In the genomic region with DNA sequence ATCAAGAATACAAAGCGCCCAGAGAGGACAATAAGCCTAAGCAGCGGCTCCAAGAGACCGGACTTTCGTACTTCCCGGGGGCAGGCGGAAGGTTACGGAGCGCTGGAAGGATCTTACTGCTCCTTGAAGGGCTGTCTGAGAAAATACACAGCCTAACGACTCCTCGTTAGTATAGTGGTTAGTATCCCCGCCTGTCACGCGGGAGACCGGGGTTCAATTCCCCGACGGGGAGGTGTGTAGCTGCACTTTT, we compare ENCODE assay signal across 8 cellular contexts. TPM values are rescaled to one million over a fixed set of nuclear protein-coding genes. Genes with fewer than 3 reads are reported as not detected.
DNase-seq lines count a peak whose midpoint lies in the region; TF ChIP-seq lines count a peak whose summit lies in the region.

No MANE protein-coding gene starts in this region.

- DNase-seq in COR-L47 (lab: John Stamatoyannopoulos, UW): peak; percentile 81
- DNase-seq in GM20000 (ENCODE audit: low spot score): peak; percentile 64
- DNase-seq in HS-27A (ENCODE audit: low read depth): peak; percentile 95
- peak; percentile 98 for DNase-seq in OCI-M1 (lab: John Stamatoyannopoulos, UW)
- peak; percentile 93 to 95 for DNase-seq in activated T-cell treated with anti-CD3 and anti-CD28 coated beads, Interleukin-2, amount 50 U/mL, for 48 hours
- peak; percentile 99 for DNase-seq in esophagus muscularis mucosa (ENCODE audit: extremely low spot score)
- DNase-seq in stimulated activated CD8-positive, alpha-beta memory T cell treated with anti-CD3 and anti-CD28 coated beads, Interleukin-7, amount 100 ng/mL, for 4 hours (ENCODE audit: low read depth in 2 of 2): peak; percentile 71 to 82

- peaks cover 0 to 3% (median 0%) of the 10 kb centered on the region in 4 donors for H3K27me3 ChIP-seq in esophagus muscularis mucosa
- no peaks in the 10 kb centered on the region for H3K27me3 ChIP-seq in muscle layer of duodenum (ENCODE audit: low read depth, low read length)

- H3K27ac ChIP-seq in esophagus muscularis mucosa (replicated peaks in 1 of 4) (peak overlapping the region; percentile 92 to 97 (median 96)), muscle layer of duodenum (ENCODE audit: low read length) (peak overlapping the region; percentile 99)

- TF ChIP-seq CTCF in GM20000 (IDR thresholded peaks at IDR 0.05; ENCODE audit: extremely low read depth, missing control alignments): no peak
- TF ChIP-seq CTCF in esophagus muscularis mucosa (IDR thresholded peaks at IDR 0.05): no peak

- H3K36me3 ChIP-seq in esophagus muscularis mucosa (no peaks in the 10 kb centered on the region), muscle layer of duodenum (ENCODE audit: control insufficient read depth in 1 of 2, insufficient read depth in 2 of 2, low read length in 2 of 2) (no peaks in the 10 kb centered on the region)

- H3K9me3 ChIP-seq in esophagus muscularis mucosa (no peaks in the 10 kb centered on the region), muscle layer of duodenum (ENCODE audit: control insufficient read depth in 1 of 2, low read length in 2 of 2) (no peaks in the 10 kb centered on the region)

- TF ChIP-seq EP300 in esophagus muscularis mucosa (IDR thresholded peaks at IDR 0.05): no peak

- H3K4me3 ChIP-seq in esophagus muscularis mucosa (peak overlapping the region; percentile 68 to 74 (median 70)), muscle layer of duodenum (ENCODE audit: low read depth in 1 of 2, low read length in 2 of 2) (peak overlapping the region; percentile 84 to 99)

- H3K4me1 ChIP-seq in esophagus muscularis mucosa (peaks cover 0 to 10% (median 6%) of the 10 kb centered on the region in 4 donors), muscle layer of duodenum (ENCODE audit: control insufficient read depth in 1 of 2, insufficient read depth in 2 of 2, low read length in 2 of 2) (peaks cover 0 to 5% of the 10 kb centered on the region in 2 donors)

- WGBS in esophagus muscularis mucosa: 1% methylated on average over 10 of the region's 16 CpGs

- intact Hi-C loops in esophagus muscularis mucosa (cut with DNase I): no loop called here

- no peak for TF ChIP-seq POLR2A in esophagus muscularis mucosa (IDR thresholded peaks at IDR 0.05; ENCODE audit: low read depth)

RNA-seq across cellular contexts. Expression of gene TMPO, which starts 12.1 kb away (rescaled TPM):
- total RNA-seq in esophagus muscularis mucosa: 10 to 100 TPM; 37.1 to 54.8 (median 49.8) TPM

Comparison
In these comparisons a context has a peak if more than half of its experiments do, and no peak if none do; other contexts are left out.
1. Peak in every context shown above with its lines: DNase-seq, H3K4me3 ChIP-seq and H3K27ac ChIP-seq.